ENCODE assay signal across 24 cellular contexts in the genomic region with DNA sequence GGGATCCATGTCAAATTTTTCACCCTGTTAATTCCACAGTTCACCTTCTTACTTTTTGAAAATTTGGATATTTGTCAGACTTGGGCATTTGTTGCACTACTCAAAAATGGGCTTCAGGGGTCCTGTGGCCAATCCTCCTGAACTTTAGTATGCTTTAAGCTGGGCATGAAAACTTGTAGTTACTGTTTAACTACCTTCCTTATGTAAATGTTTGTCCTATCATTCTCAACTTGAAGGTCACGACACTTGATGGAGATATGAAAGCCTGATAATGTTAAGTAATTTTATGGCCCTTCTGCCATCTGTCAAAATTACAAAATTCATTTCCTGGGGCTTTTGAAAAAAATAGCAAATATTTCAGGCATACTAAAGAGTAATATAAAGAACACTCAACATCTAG. TPM values are rescaled to one million over a fixed set of nuclear protein-coding genes. Genes with fewer than 3 reads are reported as not detected.
"Had no signal": no experiment of that assay in that cellular context is flagged by ENCODE, and none has a peak within 500 bp of the region (broad histone marks: within the 10 kb centered on the region; RNA-seq: fewer than 3 reads in every experiment).

No MANE protein-coding gene starts in this region.

- DNase-seq: IMR-90, Karpas-422, KG1, MM.1S, NCI-H1092 treated with DMSO at 0.1 percent for 48 hours, NCI-H1436, NCI-H187, NCI-H2029, NCI-H2081 treated with DMSO at 0.1 percent for 48 hours, NCI-H2171, NCI-H226, NCI-H446, NCI-H510A, NCI-H524 treated with DMSO at 0.1 percent for 48 hours, NCI-H69, NCI-H774, Right ventricle myocardium superior, RPMI8226, SIG-M5 had no signal

- H3K9me3 ChIP-seq: SJSA1 had no signal

- H3K4me3 ChIP-seq: SJSA1, SK-N-MC had no signal

- FAIRE-seq: HTR-8/SVneo, RCC 7860 had no signal

- H3K4me1 ChIP-seq: SJSA1 had no signal

- H3K27ac ChIP-seq: HL-60, SJSA1, SK-N-MC had no signal

RNA-seq across cellular contexts. Expression of a gene that starts 35.6 kb away (rescaled TPM):
- polyA plus RNA-seq: IMR-90 had no signal
